20 cellular contexts compared by ENCODE assay signal in the genomic region with DNA sequence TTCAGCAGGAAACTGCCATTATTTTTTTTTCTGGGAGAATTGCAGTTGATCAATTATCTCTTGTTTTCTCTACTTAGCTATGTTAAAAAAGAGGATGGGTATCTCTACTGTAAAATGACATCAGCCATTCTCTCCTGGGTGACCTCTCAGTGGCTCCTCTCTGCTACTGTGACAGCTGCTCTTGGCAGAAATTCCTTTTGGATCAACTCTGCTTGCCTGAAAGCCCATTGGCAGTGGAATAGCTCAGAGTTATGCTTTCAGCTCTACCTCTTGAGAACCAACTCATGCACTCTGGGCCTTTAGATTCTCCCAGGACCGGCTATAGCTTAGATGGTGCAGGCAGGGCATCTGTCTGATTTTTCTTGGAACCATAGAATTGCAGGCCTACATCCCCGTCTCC.
DNase-seq lines count a peak whose midpoint lies in the region; ATAC-seq and TF ChIP-seq lines count a peak whose summit lies in the region.
"Had no signal": no experiment of that assay in that cellular context is flagged by ENCODE, and none has a peak within 500 bp of the region (broad histone marks: within the 10 kb centered on the region; RNA-seq: fewer than 3 reads in every experiment).

No MANE protein-coding gene starts in this region.

- H4K91ac ChIP-seq in neuronal stem cell (ENCODE audit: low read depth, low read length, poor library complexity), result no peak overlapping the region

- H3K9me3 ChIP-seq in left ventricle myocardium inferior (replicated peaks), result no peaks in the 10 kb centered on the region
- no peaks in the 10 kb centered on the region for H3K9me3 ChIP-seq in neuronal stem cell (replicated peaks in 1 of 2; ENCODE audit: control insufficient read depth in 2 of 2, insufficient read depth in 1 of 2, low read depth in 1 of 2, low read length in 2 of 2)

- no peak overlapping the region for H3K4me2 ChIP-seq in neuronal stem cell (ENCODE audit: insufficient read depth, low read length, poor library complexity, severe bottlenecking)
- H3K4me2 ChIP-seq: PC-9 had no signal

- H3K9ac ChIP-seq in neuronal stem cell (ENCODE audit: low read depth, low read length, poor library complexity), result no peak overlapping the region

- intact Hi-C loops in left ventricle myocardium inferior (cut with micrococcal nuclease), result no loop called here
- intact Hi-C loops in posterior cingulate gyrus (cut with DNase I), result no loop called here

- DNase-seq in NCI-H2171 treated with DMSO at 0.1 percent for 48 hours (lab: John Stamatoyannopoulos, UW), result peak; percentile 11
- no peak for DNase-seq in NCI-H2171 (lab: John Stamatoyannopoulos, UW)
- DNase-seq in WTC11 (ENCODE audit: low spot score), result no peak
- DNase-seq in left ventricle myocardium inferior, result no peak
- no peak for DNase-seq in neuronal stem cell (ENCODE audit: low spot score)
- no peak for DNase-seq in posterior cingulate gyrus
- DNase-seq in SIG-M5 treated with dmso at 0.1 percent for 504 hours (lab: John Stamatoyannopoulos, UW; ENCODE audit: unreplicated experiment), result no peak
- DNase-seq: AML-193, DMS79, H9, NCI-H1417 treated with DMSO at 0.1 percent for 48 hours, NCI-H2029 treated with DMSO at 0.1 percent for 48 hours, NCI-H510A treated with DMSO at 0.1 percent for 48 hours, NCI-H774, PC-9 had no signal

- CTCF ChIA-PET in WTC11 (lab: Charles Lee), result no interaction called here

- H3K36me3 ChIP-seq in left ventricle myocardium inferior, result no peaks in the 10 kb centered on the region
- H3K36me3 ChIP-seq in neuronal stem cell (replicated peaks in 1 of 2; ENCODE audit: control insufficient read depth in 2 of 2, insufficient read depth in 2 of 2, low read length in 2 of 2), result no peaks in the 10 kb centered on the region

- H3K27me3 ChIP-seq in left ventricle myocardium inferior (ENCODE audit: low read depth) (no peaks in the 10 kb centered on the region), neuronal stem cell (ENCODE audit: control insufficient read depth in 3 of 3, insufficient read depth in 3 of 3, low read depth in 1 of 3, low read length in 3 of 3) (no peaks in the 10 kb centered on the region)

- POLR2A ChIA-PET in WTC11 (lab: Charles Lee), result no interaction called here

- H2BK12ac ChIP-seq in neuronal stem cell (ENCODE audit: low read length), result no peak overlapping the region

- no peak overlapping the region for H2AK5ac ChIP-seq in neuronal stem cell (ENCODE audit: low read depth, low read length)

- H3K27ac Mint-ChIP-seq in WTC11, result no peak overlapping the region

- peaks cover 24% of the 10 kb centered on the region for H3K4me1 Mint-ChIP-seq in WTC11

- no peak overlapping the region for H3K4me3 Mint-ChIP-seq in WTC11
- H3K4me3 Mint-ChIP-seq: H9 had no signal

- WGBS in neuronal stem cell (ENCODE audit: extremely low coverage in 2 of 2, insufficient read length in 2 of 2, insufficient replicate concordance in 1 of 2), 2 donors, result no CpG with 5 or more reads among the region's 2 CpGs

- H2BK5ac ChIP-seq in neuronal stem cell (ENCODE audit: low read length), result no peak overlapping the region

- H3K14ac ChIP-seq in neuronal stem cell (ENCODE audit: low read length), result no peak overlapping the region

- no peak overlapping the region for H3K23ac ChIP-seq in neuronal stem cell (ENCODE audit: low read depth, low read length, poor library complexity)

- no peak overlapping the region for H2BK120ac ChIP-seq in neuronal stem cell (ENCODE audit: low read depth, low read length)

- H3K18ac ChIP-seq in neuronal stem cell (ENCODE audit: low read length), result no peak overlapping the region

- no peaks in the 10 kb centered on the region for H3K27me3 Mint-ChIP-seq in WTC11 (ENCODE audit: low read depth)

- TF ChIP-seq CTCF in WTC11 (IDR thresholded peaks at IDR 0.05) (no peak), left ventricle myocardium inferior (IDR thresholded peaks at IDR 0.05; ENCODE audit: borderline replicate concordance) (no peak)

- H3K9me3 Mint-ChIP-seq in WTC11, result peaks cover 5% of the 10 kb centered on the region

- H3K36me3 Mint-ChIP-seq in WTC11, result no peaks in the 10 kb centered on the region

- no peak overlapping the region for H3K4ac ChIP-seq in neuronal stem cell (ENCODE audit: low read length)

- H4K8ac ChIP-seq in neuronal stem cell (ENCODE audit: low read depth, low read length), result no peak overlapping the region

- H3K4me1 ChIP-seq in left ventricle myocardium inferior (peaks cover 39% of the 10 kb centered on the region), neuronal stem cell (ENCODE audit: control insufficient read depth in 2 of 2, insufficient read depth in 1 of 2, low read depth in 1 of 2, low read length in 2 of 2) (peaks cover 5 to 9% of the 10 kb centered on the region in 2 donors)

- H2BK15ac ChIP-seq in neuronal stem cell (ENCODE audit: low read length), result no peak overlapping the region

- ATAC-seq in WTC11, result peak; percentile 26; the same call in 1 of the 2 replicates
- ATAC-seq in GM21786 (IDR thresholded peaks at IDR 0.05; ENCODE audit: unreplicated experiment), result no peak

- no peak overlapping the region for H3K4me3 ChIP-seq in left ventricle myocardium inferior
- H3K4me3 ChIP-seq in neuronal stem cell (ENCODE audit: low read length in 2 of 2), result no peak overlapping the region
- H3K4me3 ChIP-seq: PC-9 had no signal

- peak overlapping the region; percentile 65 for H3K27ac ChIP-seq in left ventricle myocardium inferior (replicated peaks)
- H3K27ac ChIP-seq in neuronal stem cell (replicated peaks; ENCODE audit: low read length), result no peak overlapping the region
- H3K27ac ChIP-seq: 22Rv1, C4-2B, HL-60, PC-9, RWPE1 had no signal

- peak overlapping the region; percentile 5 for H2AFZ ChIP-seq in neuronal stem cell (ENCODE audit: low read length)
- H2AFZ ChIP-seq: PC-9 had no signal

- no peaks in the 10 kb centered on the region for H3K79me1 ChIP-seq in neuronal stem cell (ENCODE audit: low read depth, low read length)

TF ChIP-seq in WTC11, 78 proteins besides CTCF, POLR2A, EP300 and RAD21:
- TF ChIP-seq, protein P1, sequence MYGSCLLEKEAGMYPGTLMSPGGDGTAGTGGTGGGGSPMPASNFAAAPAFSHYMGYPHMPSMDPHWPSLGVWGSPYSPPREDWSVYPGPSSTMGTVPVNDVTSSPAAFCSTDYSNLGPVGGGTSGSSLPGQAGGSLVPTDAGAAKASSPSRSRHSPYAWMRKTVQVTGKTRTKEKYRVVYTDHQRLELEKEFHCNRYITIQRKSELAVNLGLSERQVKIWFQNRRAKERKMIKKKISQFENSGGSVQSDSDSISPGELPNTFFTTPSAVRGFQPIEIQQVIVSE (CRISPR knock-in tag; IDR thresholded peaks at IDR 0.05; ENCODE audit: borderline replicate concordance), result no peak
- TF ChIP-seq TP53 (CRISPR knock-in tag; IDR thresholded peaks at IDR 0.05) (no peak), NFATC4 (CRISPR knock-in tag; IDR thresholded peaks at IDR 0.05) (no peak), ZNF232 (CRISPR knock-in tag; IDR thresholded peaks at IDR 0.05) (no peak), ZNF121 (CRISPR knock-in tag; IDR thresholded peaks at IDR 0.05) (no peak), MYBL2 (CRISPR knock-in tag; IDR thresholded peaks at IDR 0.05) (no peak), ZNF138 (CRISPR knock-in tag; conservative IDR thresholded peaks at IDR 0.05) (no peak), ZNF317 (CRISPR knock-in tag; IDR thresholded peaks at IDR 0.05; ENCODE audit: borderline replicate concordance, low read depth) (no peak), ESRRA (CRISPR knock-in tag; IDR thresholded peaks at IDR 0.05; ENCODE audit: borderline replicate concordance) (no peak)
- TF ChIP-seq, protein P2, sequence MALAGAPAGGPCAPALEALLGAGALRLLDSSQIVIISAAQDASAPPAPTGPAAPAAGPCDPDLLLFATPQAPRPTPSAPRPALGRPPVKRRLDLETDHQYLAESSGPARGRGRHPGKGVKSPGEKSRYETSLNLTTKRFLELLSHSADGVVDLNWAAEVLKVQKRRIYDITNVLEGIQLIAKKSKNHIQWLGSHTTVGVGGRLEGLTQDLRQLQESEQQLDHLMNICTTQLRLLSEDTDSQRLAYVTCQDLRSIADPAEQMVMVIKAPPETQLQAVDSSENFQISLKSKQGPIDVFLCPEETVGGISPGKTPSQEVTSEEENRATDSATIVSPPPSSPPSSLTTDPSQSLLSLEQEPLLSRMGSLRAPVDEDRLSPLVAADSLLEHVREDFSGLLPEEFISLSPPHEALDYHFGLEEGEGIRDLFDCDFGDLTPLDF (CRISPR knock-in tag; IDR thresholded peaks at IDR 0.05), result no peak
- TF ChIP-seq, protein P3, sequence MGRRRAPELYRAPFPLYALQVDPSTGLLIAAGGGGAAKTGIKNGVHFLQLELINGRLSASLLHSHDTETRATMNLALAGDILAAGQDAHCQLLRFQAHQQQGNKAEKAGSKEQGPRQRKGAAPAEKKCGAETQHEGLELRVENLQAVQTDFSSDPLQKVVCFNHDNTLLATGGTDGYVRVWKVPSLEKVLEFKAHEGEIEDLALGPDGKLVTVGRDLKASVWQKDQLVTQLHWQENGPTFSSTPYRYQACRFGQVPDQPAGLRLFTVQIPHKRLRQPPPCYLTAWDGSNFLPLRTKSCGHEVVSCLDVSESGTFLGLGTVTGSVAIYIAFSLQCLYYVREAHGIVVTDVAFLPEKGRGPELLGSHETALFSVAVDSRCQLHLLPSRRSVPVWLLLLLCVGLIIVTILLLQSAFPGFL (CRISPR knock-in tag; IDR thresholded peaks at IDR 0.05; ENCODE audit: borderline replicate concordance), result no peak
- TF ChIP-seq, protein P4, sequence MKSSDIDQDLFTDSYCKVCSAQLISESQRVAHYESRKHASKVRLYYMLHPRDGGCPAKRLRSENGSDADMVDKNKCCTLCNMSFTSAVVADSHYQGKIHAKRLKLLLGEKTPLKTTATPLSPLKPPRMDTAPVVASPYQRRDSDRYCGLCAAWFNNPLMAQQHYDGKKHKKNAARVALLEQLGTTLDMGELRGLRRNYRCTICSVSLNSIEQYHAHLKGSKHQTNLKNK (CRISPR knock-in tag; IDR thresholded peaks at IDR 0.05), result no peak
